17 cellular contexts compared by ENCODE assay signal in the genomic region with DNA sequence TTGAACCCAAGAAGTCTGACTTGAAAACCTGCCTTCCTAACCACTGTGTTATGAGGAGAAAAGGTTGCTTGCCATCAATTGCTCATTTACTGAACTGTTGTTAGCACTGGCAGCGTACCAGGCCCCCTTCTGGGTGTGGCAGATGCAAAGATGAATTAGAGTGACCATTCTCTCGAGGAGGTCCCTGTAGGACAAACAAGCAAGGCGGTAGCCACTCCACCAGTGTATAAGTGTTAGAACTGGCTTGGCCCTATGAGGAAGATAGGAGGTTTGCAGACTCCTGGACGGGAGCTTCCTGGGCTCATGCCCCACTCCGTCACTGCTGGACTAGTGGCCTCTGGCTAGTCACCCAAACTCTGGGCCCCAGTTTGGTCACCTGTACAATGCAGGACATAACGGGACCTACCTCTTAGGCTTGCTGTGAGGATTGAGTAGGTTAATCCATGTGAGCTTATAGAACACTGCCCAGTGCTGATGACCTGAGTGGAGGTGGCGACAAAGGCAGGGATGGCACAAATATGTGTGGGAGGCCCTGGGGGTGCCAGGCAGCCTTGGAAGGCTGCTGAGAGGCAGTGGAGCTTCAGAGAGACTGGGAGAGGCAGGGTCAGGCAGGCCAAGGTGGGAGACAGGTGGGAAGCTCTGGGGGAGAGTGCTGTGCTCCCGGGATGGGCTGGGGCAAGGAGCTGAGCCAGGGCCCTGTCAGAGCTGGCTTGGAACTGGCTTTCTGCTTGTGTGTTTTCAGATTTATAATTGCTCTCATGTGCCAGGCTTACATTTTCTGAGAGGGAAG.
DNase-seq lines count a peak whose midpoint lies in the region; ATAC-seq and TF ChIP-seq lines count a peak whose summit lies in the region.
"Had no signal": no experiment of that assay in that cellular context is flagged by ENCODE, and none has a peak within 500 bp of the region (broad histone marks: within the 10 kb centered on the region; RNA-seq: fewer than 3 reads in every experiment).

No MANE protein-coding gene starts in this region.

- peaks cover 60% of the 10 kb centered on the region for H3K4me1 Mint-ChIP-seq in activated T-cell treated with anti-CD3 and anti-CD28 coated beads, Interleukin-2, amount 50 U/mL, for 24 hours (ENCODE audit: low read depth)
- H3K4me1 Mint-ChIP-seq in stimulated activated effector memory CD8-positive, alpha-beta T cell treated with anti-CD3 and anti-CD28 coated beads, Interleukin-12 subunit alpha, Interleukin-12 subunit beta, amount 100 ng/mL, for 72 hours = peaks cover 20% of the 10 kb centered on the region

- no peaks in the 10 kb centered on the region for H3K9me3 ChIP-seq in KOPT-K1 (ENCODE audit: insufficient read depth, low read length, poor library complexity, severe bottlenecking)
- H3K9me3 ChIP-seq in SJCRH30 (replicated peaks) = no peaks in the 10 kb centered on the region
- H3K9me3 ChIP-seq: prostate gland, uterus had no signal

- H3K27ac ChIP-seq in KOPT-K1 (ENCODE audit: low read depth, low read length, poor library complexity, severe bottlenecking) = peak overlapping the region; percentile 39
- no peak overlapping the region for H3K27ac ChIP-seq in coronary artery
- no peak overlapping the region for H3K27ac ChIP-seq in SJCRH30
- H3K27ac ChIP-seq: HL-60, prostate gland, uterus had no signal

- TF ChIP-seq CTCF in coronary artery (IDR thresholded peaks at IDR 0.05) = no peak

- H3K9me3 Mint-ChIP-seq in activated T-cell treated with anti-CD3 and anti-CD28 coated beads, Interleukin-2, amount 50 U/mL, for 24 hours = no peaks in the 10 kb centered on the region
- no peaks in the 10 kb centered on the region for H3K9me3 Mint-ChIP-seq in stimulated activated effector memory CD8-positive, alpha-beta T cell treated with anti-CD3 and anti-CD28 coated beads, Interleukin-12 subunit alpha, Interleukin-12 subunit beta, amount 100 ng/mL, for 72 hours

- peak; percentile 21 for DNase-seq in activated T-cell treated with anti-CD3 and anti-CD28 coated beads, Interleukin-2, amount 50 U/mL, for 24 hours
- no peak for DNase-seq in activated T-cell treated with anti-CD3 and anti-CD28 coated beads, Interleukin-2, amount 50 U/mL, for 1 hour
- DNase-seq in coronary artery (ENCODE audit: low spot score) (peak; percentile 50), SJCRH30 (no peak)
- DNase-seq in stimulated activated effector memory CD8-positive, alpha-beta T cell treated with anti-CD3 and anti-CD28 coated beads, Interleukin-12 subunit alpha, Interleukin-12 subunit beta, amount 100 ng/mL, for 72 hours (ENCODE audit: low spot score in 2 of 2) = no peak
- DNase-seq: activated CD4-positive, alpha-beta T cell treated with anti-CD3 and anti-CD28 coated beads for 4 hours; Calu3; T-helper 2 cell had no signal

- H3K36me3 Mint-ChIP-seq in activated T-cell treated with anti-CD3 and anti-CD28 coated beads, Interleukin-2, amount 50 U/mL, for 24 hours (ENCODE audit: low read depth) = peaks cover 29% of the 10 kb centered on the region
- no peaks in the 10 kb centered on the region for H3K36me3 Mint-ChIP-seq in stimulated activated effector memory CD8-positive, alpha-beta T cell treated with anti-CD3 and anti-CD28 coated beads, Interleukin-12 subunit alpha, Interleukin-12 subunit beta, amount 100 ng/mL, for 72 hours

- no peak overlapping the region for H3K4me3 Mint-ChIP-seq in activated T-cell treated with anti-CD3 and anti-CD28 coated beads, Interleukin-2, amount 50 U/mL, for 24 hours
- no peak overlapping the region for H3K4me3 Mint-ChIP-seq in stimulated activated effector memory CD8-positive, alpha-beta T cell treated with anti-CD3 and anti-CD28 coated beads, Interleukin-12 subunit alpha, Interleukin-12 subunit beta, amount 100 ng/mL, for 72 hours

- H3K36me3 ChIP-seq in KOPT-K1 (ENCODE audit: insufficient read depth, low read length) = peaks cover 6% of the 10 kb centered on the region
- no peaks in the 10 kb centered on the region for H3K36me3 ChIP-seq in SJCRH30
- H3K36me3 ChIP-seq: prostate gland, uterus had no signal

- H3K4me1 ChIP-seq in SJCRH30 = no peaks in the 10 kb centered on the region

- peak overlapping the region; percentile 37 for H3K27ac Mint-ChIP-seq in activated T-cell treated with anti-CD3 and anti-CD28 coated beads, Interleukin-2, amount 50 U/mL, for 24 hours
- peak overlapping the region; percentile 19 for H3K27ac Mint-ChIP-seq in stimulated activated effector memory CD8-positive, alpha-beta T cell treated with anti-CD3 and anti-CD28 coated beads, Interleukin-12 subunit alpha, Interleukin-12 subunit beta, amount 100 ng/mL, for 72 hours

- H3K27me3 Mint-ChIP-seq in activated T-cell treated with anti-CD3 and anti-CD28 coated beads, Interleukin-2, amount 50 U/mL, for 24 hours = no peaks in the 10 kb centered on the region

- ATAC-seq in stimulated activated effector memory CD8-positive, alpha-beta T cell treated with anti-CD3 and anti-CD28 coated beads, Interleukin-12 subunit alpha, Interleukin-12 subunit beta, amount 100 ng/mL, for 72 hours = no peak
- ATAC-seq in SK-N-SH treated with all-trans-retinoic acid at 6 μM for 48 hours (no peak), HG02981 (IDR thresholded peaks at IDR 0.05; ENCODE audit: unreplicated experiment) (no peak)
- ATAC-seq: GM12878, K562 had no signal

- H3K4me3 ChIP-seq in coronary artery (no peak overlapping the region), SJCRH30 (no peak overlapping the region)
- H3K4me3 ChIP-seq: GM12878, K562, prostate gland, smooth muscle cell, uterus had no signal

- no peaks in the 10 kb centered on the region for H3K27me3 ChIP-seq in SJCRH30
- H3K27me3 ChIP-seq: uterus had no signal

TF ChIP-seq in SK-N-SH treated with all-trans-retinoic acid at 6 μM for 48 hours, 23 proteins besides CTCF, POLR2A, EP300 and RAD21:
- no peak for TF ChIP-seq CSDC2 (CRISPR knock-in tag; IDR thresholded peaks at IDR 0.05)
- TF ChIP-seq ZFP30 (CRISPR knock-in tag; IDR thresholded peaks at IDR 0.05) = no peak
- TF ChIP-seq, protein P1, sequence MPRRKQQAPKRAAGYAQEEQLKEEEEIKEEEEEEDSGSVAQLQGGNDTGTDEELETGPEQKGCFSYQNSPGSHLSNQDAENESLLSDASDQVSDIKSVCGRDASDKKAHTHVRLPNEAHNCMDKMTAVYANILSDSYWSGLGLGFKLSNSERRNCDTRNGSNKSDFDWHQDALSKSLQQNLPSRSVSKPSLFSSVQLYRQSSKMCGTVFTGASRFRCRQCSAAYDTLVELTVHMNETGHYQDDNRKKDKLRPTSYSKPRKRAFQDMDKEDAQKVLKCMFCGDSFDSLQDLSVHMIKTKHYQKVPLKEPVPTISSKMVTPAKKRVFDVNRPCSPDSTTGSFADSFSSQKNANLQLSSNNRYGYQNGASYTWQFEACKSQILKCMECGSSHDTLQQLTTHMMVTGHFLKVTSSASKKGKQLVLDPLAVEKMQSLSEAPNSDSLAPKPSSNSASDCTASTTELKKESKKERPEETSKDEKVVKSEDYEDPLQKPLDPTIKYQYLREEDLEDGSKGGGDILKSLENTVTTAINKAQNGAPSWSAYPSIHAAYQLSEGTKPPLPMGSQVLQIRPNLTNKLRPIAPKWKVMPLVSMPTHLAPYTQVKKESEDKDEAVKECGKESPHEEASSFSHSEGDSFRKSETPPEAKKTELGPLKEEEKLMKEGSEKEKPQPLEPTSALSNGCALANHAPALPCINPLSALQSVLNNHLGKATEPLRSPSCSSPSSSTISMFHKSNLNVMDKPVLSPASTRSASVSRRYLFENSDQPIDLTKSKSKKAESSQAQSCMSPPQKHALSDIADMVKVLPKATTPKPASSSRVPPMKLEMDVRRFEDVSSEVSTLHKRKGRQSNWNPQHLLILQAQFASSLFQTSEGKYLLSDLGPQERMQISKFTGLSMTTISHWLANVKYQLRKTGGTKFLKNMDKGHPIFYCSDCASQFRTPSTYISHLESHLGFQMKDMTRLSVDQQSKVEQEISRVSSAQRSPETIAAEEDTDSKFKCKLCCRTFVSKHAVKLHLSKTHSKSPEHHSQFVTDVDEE (CRISPR knock-in tag; IDR thresholded peaks at IDR 0.05) = no peak
- TF ChIP-seq ZNF70 (CRISPR knock-in tag; IDR thresholded peaks at IDR 0.05) = no peak
- TF ChIP-seq TCF4 (CRISPR knock-in tag; IDR thresholded peaks at IDR 0.05; ENCODE audit: borderline replicate concordance) = no peak
- TF ChIP-seq, protein P2, sequence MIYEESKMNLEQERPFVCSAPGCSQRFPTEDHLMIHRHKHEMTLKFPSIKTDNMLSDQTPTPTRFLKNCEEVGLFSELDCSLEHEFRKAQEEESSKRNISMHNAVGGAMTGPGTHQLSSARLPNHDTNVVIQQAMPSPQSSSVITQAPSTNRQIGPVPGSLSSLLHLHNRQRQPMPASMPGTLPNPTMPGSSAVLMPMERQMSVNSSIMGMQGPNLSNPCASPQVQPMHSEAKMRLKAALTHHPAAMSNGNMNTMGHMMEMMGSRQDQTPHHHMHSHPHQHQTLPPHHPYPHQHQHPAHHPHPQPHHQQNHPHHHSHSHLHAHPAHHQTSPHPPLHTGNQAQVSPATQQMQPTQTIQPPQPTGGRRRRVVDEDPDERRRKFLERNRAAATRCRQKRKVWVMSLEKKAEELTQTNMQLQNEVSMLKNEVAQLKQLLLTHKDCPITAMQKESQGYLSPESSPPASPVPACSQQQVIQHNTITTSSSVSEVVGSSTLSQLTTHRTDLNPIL (CRISPR knock-in tag; IDR thresholded peaks at IDR 0.05; ENCODE audit: low read depth) = no peak
- TF ChIP-seq POU6F1 (CRISPR knock-in tag; IDR thresholded peaks at IDR 0.05; ENCODE audit: borderline replicate concordance, low read depth) = no peak
- TF ChIP-seq ZNF565 (CRISPR knock-in tag; conservative IDR thresholded peaks at IDR 0.05; ENCODE audit: low read depth) = no peak

Comparison
In these comparisons a context has a peak if more than half of its experiments do, and no peak if none do; other contexts are left out.
1. DNase-seq: peak in activated T-cell treated with anti-CD3 and anti-CD28 coated beads, Interleukin-2, amount 50 U/mL, for 24 hours (single experiment) and coronary artery (single experiment); none in activated T-cell treated with anti-CD3 and anti-CD28 coated beads, Interleukin-2, amount 50 U/mL, for 1 hour (single experiment), stimulated activated effector memory CD8-positive, alpha-beta T cell treated with anti-CD3 and anti-CD28 coated beads, Interleukin-12 subunit alpha, Interleukin-12 subunit beta, amount 100 ng/mL, for 72 hours (0 of 2) and SJCRH30 (0 of 2).